Comparison of ENCODE assay signal across 8 cellular contexts in the genomic region with DNA sequence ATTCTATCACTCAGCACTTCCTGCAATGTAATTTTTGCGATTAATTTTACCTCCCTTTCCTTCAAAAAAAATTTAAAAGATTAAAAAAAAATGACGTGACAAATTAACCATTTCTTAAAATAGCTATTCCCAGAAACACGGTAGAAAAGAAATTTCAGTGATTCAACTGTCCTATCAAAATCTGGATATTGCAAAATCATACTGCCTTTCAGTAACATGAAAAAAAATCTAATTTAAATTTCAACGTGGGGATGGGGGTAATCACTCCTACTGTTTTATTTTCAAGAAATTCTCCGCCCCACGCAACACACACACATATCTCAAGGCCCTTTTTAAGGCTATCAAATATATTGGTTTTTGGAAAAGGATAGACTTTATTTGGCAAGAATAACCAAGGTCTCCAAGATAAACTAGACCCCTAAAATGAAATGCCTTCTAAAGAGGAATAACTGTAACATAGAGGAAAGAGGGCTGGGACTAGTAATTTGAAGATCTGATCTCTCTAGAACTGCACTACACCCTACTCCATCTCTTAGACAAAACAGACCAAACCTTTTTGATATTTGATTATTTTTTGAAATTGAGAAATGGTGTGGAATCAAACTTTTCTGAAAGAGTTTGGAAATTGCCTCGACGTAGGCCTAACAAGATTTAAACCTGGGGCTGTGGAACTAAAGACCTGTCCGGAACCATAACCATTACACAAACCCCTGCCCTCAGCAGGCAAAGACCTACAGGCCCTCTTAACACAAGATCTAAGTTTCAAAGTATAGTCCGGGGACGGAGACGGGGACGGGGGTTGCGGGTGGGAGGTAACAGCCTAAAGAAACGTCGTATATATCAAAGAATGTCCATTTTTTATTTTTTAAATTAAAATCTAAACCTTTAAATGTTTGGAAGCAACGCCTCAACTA. TPM values are rescaled to one million over a fixed set of nuclear protein-coding genes. Genes with fewer than 3 reads are reported as not detected.
DNase-seq lines count a peak whose midpoint lies in the region; ATAC-seq and TF ChIP-seq lines count a peak whose summit lies in the region.

No MANE protein-coding gene starts in this region.

- CTCF ChIA-PET in CD4-positive, alpha-beta T cell (lab: Charles Lee) = interaction anchor here (1.2 kb wide), 1 partner anchor 47 kb away, joined by 5 read pairs; no protein-coding TSS in a partner anchor

- H3K9ac ChIP-seq in HUES48 (ENCODE audit: low read depth, low read length) = peak overlapping the region; percentile 26; the same call in 1 of the 2 replicates
- H3K9ac ChIP-seq in iPS-20b (ENCODE audit: low read depth, low read length) = peak overlapping the region; percentile 80

- H3K4me1 Mint-ChIP-seq in CD4-positive, alpha-beta T cell (ENCODE audit: low read depth) = peaks cover 43% of the 10 kb centered on the region

- no peak for TF ChIP-seq CTCF in CD4-positive, alpha-beta T cell (IDR thresholded peaks at IDR 0.05)
- no peak for TF ChIP-seq CTCF in spleen (IDR thresholded peaks at IDR 0.05 in 8 of 11, conservative IDR thresholded peaks at IDR 0.05 in 3 of 11)

- no peaks in the 10 kb centered on the region for H3K9me3 Mint-ChIP-seq in CD4-positive, alpha-beta T cell

- no peaks in the 10 kb centered on the region for H3K9me3 ChIP-seq in CD4-positive, alpha-beta T cell (ENCODE audit: control insufficient read depth, low read length)
- H3K9me3 ChIP-seq in HUES48 (ENCODE audit: control insufficient read depth, insufficient read depth, low read length) (no peaks in the 10 kb centered on the region), iPS-20b (ENCODE audit: insufficient read depth, low read depth, low read length) (no peaks in the 10 kb centered on the region), spleen (no peaks in the 10 kb centered on the region)

- H3K36me3 Mint-ChIP-seq in CD4-positive, alpha-beta T cell (ENCODE audit: low read depth) = peaks cover 32% of the 10 kb centered on the region

- POLR2A ChIA-PET in CD4-positive, alpha-beta T cell (lab: Charles Lee) = interaction anchor here (1.4 kb wide), 3 partner anchors 14 to 178 kb away, joined by 3 to 9 read pairs (median 4); partner anchors contain the start of gene GOLPH3L

- peak overlapping the region; percentile 92 for H3K27ac Mint-ChIP-seq in CD4-positive, alpha-beta T cell

- 0 out of 2 replicates have a peak, but pooled peaks cover 4% of the 10 kb centered on the region for H3K36me3 ChIP-seq in HUES48 (ENCODE audit: control insufficient read depth, insufficient read depth, low read length)
- peaks cover 6% of the 10 kb centered on the region; the same call in 1 of the 2 replicates for H3K36me3 ChIP-seq in iPS-20b (ENCODE audit: insufficient read depth, low read depth, low read length)
- H3K36me3 ChIP-seq in spleen = peaks cover 0 to 27% (median 0%) of the 10 kb centered on the region in 6 donors

- no peaks in the 10 kb centered on the region for H3K27me3 ChIP-seq in CD4-positive, alpha-beta T cell (ENCODE audit: control insufficient read depth, insufficient read depth, low read length)
- no peaks in the 10 kb centered on the region for H3K27me3 ChIP-seq in HUES48 (ENCODE audit: control insufficient read depth, insufficient read depth, low read length)
- no peaks in the 10 kb centered on the region for H3K27me3 ChIP-seq in iPS-20b (ENCODE audit: insufficient read depth, low read length)
- no peaks in the 10 kb centered on the region for H3K27me3 ChIP-seq in spleen (replicated peaks in 1 of 7)

- H3K4me1 ChIP-seq in HUES48 (ENCODE audit: control insufficient read depth, insufficient read depth, low read length) (peaks cover 10% of the 10 kb centered on the region), iPS-20b (ENCODE audit: insufficient read depth, low read length) (peaks cover 6% of the 10 kb centered on the region; the same call in 1 of the 2 replicates), spleen (peaks cover 12 to 51% (median 36%) of the 10 kb centered on the region in 6 donors)

- ATAC-seq in CD4-positive, alpha-beta T cell (ENCODE audit: poor library complexity) = no peak
- ATAC-seq in HG03520 (IDR thresholded peaks at IDR 0.05; ENCODE audit: unreplicated experiment) (no peak), GM18505 (IDR thresholded peaks at IDR 0.05; ENCODE audit: unreplicated experiment) (no peak)

- H3K4me3 ChIP-seq in HUES48 (ENCODE audit: low read depth, low read length) (peak overlapping the region; percentile 77), iPS-20b (ENCODE audit: low read length) (peak overlapping the region; percentile 90), spleen (peak overlapping the region; percentile 56 to 87 (median 68))

- H3K27me3 Mint-ChIP-seq in CD4-positive, alpha-beta T cell = no peaks in the 10 kb centered on the region

- peak in 1 of 10 experiments; percentile 1 for DNase-seq in CD4-positive, alpha-beta T cell
- no peak for DNase-seq in spleen
- no peak for DNase-seq in NCI-H446 (lab: John Stamatoyannopoulos, UW)

- WGBS in spleen, 5 donors = 8 to 13% (median 12%) methylated on average over 17 of the region's 17 CpGs

- intact Hi-C loops in CD4-positive, alpha-beta T cell (cut with DNase I, micrococcal nuclease) = loop anchor here (1.0 to 10.0 kb wide), 6 partner anchors 33 to 591 kb away; partner anchors contain the start of genes CIART (in 1 of the 2), CTSS (in 1 of the 2), ENSA (in 1 of the 2) and MINDY1 (in 1 of the 2)
- intact Hi-C loops in spleen (cut with DNase I; ENCODE audit: low total_unique reads) = no loop called here

- H3K4me3 Mint-ChIP-seq in CD4-positive, alpha-beta T cell = peak overlapping the region; percentile 98

- peak overlapping the region; percentile 86 for H3K27ac ChIP-seq in CD4-positive, alpha-beta T cell (ENCODE audit: low read depth, low read length)
- H3K27ac ChIP-seq in HUES48 (ENCODE audit: low read depth, low read length) (peak overlapping the region; percentile 92), angular gyrus (ENCODE audit: low read depth, low read length) (peak overlapping the region; percentile 88), iPS-20b (ENCODE audit: low read length) (no peak overlapping the region), spleen (peak overlapping the region; percentile 89 to 96 (median 96))

- TF ChIP-seq POLR2A in spleen (IDR thresholded peaks at IDR 0.05) (no peak), GM18505 (IDR thresholded peaks at IDR 0.05; ENCODE audit: borderline replicate concordance, extremely low read depth, insufficient read depth, insufficient read length) (no peak)

RNA-seq across cellular contexts. Expression of gene ARNT, which starts 0.9 kb away (rescaled TPM):
- 10 to 100 TPM; 18.8 to 21.5 TPM for total RNA-seq in CD4-positive, alpha-beta T cell
- 10 to 100 TPM; 43.6 to 72.8 (median 53.7) TPM for total RNA-seq in spleen
- polyA plus RNA-seq in spleen = 10 to 100 TPM in 2 of 3 donors, 1 to 10 TPM in 1; 8.3 to 13.7 (median 10.5) TPM

RNA-seq across cellular contexts. Expression of gene CTXND2, which starts 11.5 kb away (rescaled TPM):
- total RNA-seq in CD4-positive, alpha-beta T cell = not detected
- total RNA-seq in spleen = not detected
- not detected for polyA plus RNA-seq in spleen

RNA-seq across cellular contexts. Expression of gene SETDB1, which starts 50.7 kb away (rescaled TPM):
- 10 to 100 TPM; 39.4 to 40.4 TPM for total RNA-seq in CD4-positive, alpha-beta T cell
- 10 to 100 TPM; 50.0 to 82.4 (median 62.7) TPM for total RNA-seq in spleen
- 10 to 100 TPM; 16.9 to 28.0 (median 27.7) TPM for polyA plus RNA-seq in spleen
